13 cellular contexts compared by ENCODE assay signal in genomic region chr5:28523887-28524637, GRCh38.
DNase-seq lines count a peak whose midpoint lies in the region; ATAC-seq and TF ChIP-seq lines count a peak whose summit lies in the region.
"Had no signal": no experiment of that assay in that cellular context is flagged by ENCODE, and none has a peak within 500 bp of the region (broad histone marks: within the 10 kb centered on the region; RNA-seq: fewer than 3 reads in every experiment).

No MANE protein-coding gene starts in this region.

- peak overlapping the region; percentile 3 for H3K4me3 ChIP-seq in epithelial cell of proximal tubule (ENCODE audit: low read depth, low read length)
- H3K4me3 ChIP-seq: BLaER1 treated with 17β-estradiol and CSF1 and Interleukin-3, amounts not matched to agents 10 nM and 100 nM; sigmoid colon had no signal

- no peak for TF ChIP-seq CTCF in epithelial cell of proximal tubule (conservative IDR thresholded peaks at IDR 0.05; ENCODE audit: low read depth, low read length)

- no peak for ATAC-seq in HG03378 (IDR thresholded peaks at IDR 0.05; ENCODE audit: unreplicated experiment)
- ATAC-seq: Right ventricle myocardium inferior had no signal

- peak; percentile 65 for DNase-seq in H4 (ENCODE audit: low spot score)
- DNase-seq in RPMI7951 (ENCODE audit: low read depth): peak; percentile 69
- peak; percentile 88 for DNase-seq in epithelial cell of proximal tubule (ENCODE audit: low read depth)
- DNase-seq in non-pigmented ciliary epithelial cell (ENCODE audit: low read depth): peak; percentile 95
- no peak for DNase-seq in activated naive CD4-positive, alpha-beta T cell treated with anti-CD3 and anti-CD28 coated beads, Interleukin-2, amount 50 U/mL, for 16 hours
- DNase-seq in activated CD4-positive, CD25-positive, alpha-beta regulatory T cell treated with anti-CD3 and anti-CD28 coated beads, Interleukin-2, amount 50 U/mL, for 72 hours: no peak
- DNase-seq in T-helper 9 cell: no peak
- DNase-seq: activated CD4-positive, CD25-positive, alpha-beta regulatory T cell; H7; sigmoid colon had no signal

Comparison
In these comparisons a context has a peak if more than half of its experiments do, and no peak if none do; other contexts are left out.
1. DNase-seq: peak in H4 (single experiment), RPMI7951 (single experiment), epithelial cell of proximal tubule (single experiment) and non-pigmented ciliary epithelial cell (single experiment); none in activated naive CD4-positive, alpha-beta T cell treated with anti-CD3 and anti-CD28 coated beads, Interleukin-2, amount 50 U/mL, for 16 hours (single experiment), activated CD4-positive, CD25-positive, alpha-beta regulatory T cell treated with anti-CD3 and anti-CD28 coated beads, Interleukin-2, amount 50 U/mL, for 72 hours (single experiment) and T-helper 9 cell (single experiment).